ENCODE assay signal across 32 cellular contexts in the genomic region with DNA sequence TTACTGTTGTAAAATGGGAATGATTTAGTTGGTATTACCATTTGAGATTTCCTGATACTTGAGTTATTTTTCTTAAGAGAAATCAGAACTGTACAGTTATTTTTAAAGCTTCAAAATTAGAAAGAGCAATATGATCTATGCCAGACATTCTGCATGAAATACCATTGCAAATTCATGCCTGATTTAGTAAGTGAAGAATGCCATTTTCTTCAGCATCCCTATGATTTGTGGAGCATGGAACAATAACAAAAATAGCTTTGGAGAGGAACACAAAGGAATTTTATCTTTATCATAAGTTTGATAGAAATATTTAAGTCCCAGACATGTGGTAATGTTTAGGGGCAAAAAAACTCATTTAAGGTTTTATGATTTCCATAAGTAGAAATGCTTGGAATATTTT.
"Had no signal": no experiment of that assay in that cellular context is flagged by ENCODE, and none has a peak within 500 bp of the region (broad histone marks: within the 10 kb centered on the region; RNA-seq: fewer than 3 reads in every experiment).

No MANE protein-coding gene starts in this region.

- H3K4me3 ChIP-seq: coronary artery, esophagus squamous epithelium, gastroesophageal sphincter, heart left ventricle, hepatocyte, left lung, ovary, psoas muscle, smooth muscle cell, testis, tibial artery had no signal

- FAIRE-seq: endometrium, islet of Langerhans had no signal

- DNase-seq: effector memory CD8-positive, alpha-beta T cell; erythroblast; esophagus squamous epithelium; foreskin keratinocyte; heart left ventricle; left cardiac atrium; left lung; mesenchymal stem cell; midbrain; naive thymus-derived CD4-positive, alpha-beta T cell; nephron progenitor cell; nucleus accumbens; ovary; posterior cingulate gyrus; psoas muscle; right cardiac atrium; stimulated activated CD4-positive, alpha-beta T cell treated with anti-CD3 and anti-CD28 coated beads, Interleukin-12 subunit alpha, Interleukin-12 subunit beta, amount 100 ng/mL, for 4 hours; stimulated activated CD4-positive, alpha-beta T cell treated with anti-CD3 and anti-CD28 coated beads, Interleukin-1b, Interleukin-23, amount 100 ng/mL, for 48 hours; stimulated activated CD4-positive, alpha-beta T cell treated with anti-CD3 and anti-CD28 coated beads, Interleukin-4, amount 100 ng/mL, for 24 hours; stimulated activated naive CD8-positive, alpha-beta T cell treated with anti-CD3 and anti-CD28 coated beads, Interleukin-15, Interleukin-2, amounts not matched to agents 100 U/mL and 50 U/mL, for 24 hours; substantia nigra; testis; tibial artery had no signal

- H3K27me3 ChIP-seq: esophagus squamous epithelium, foreskin keratinocyte, gastroesophageal sphincter, heart left ventricle, hepatocyte, left lung, ovary, testis, tibial artery had no signal

- H3K4me1 Mint-ChIP-seq: central memory CD8-positive, alpha-beta T cell; naive thymus-derived CD4-positive, alpha-beta T cell; nephron progenitor cell; stimulated activated effector memory CD8-positive, alpha-beta T cell treated with anti-CD3 and anti-CD28 coated beads, Interleukin-12 subunit alpha, Interleukin-12 subunit beta, amount 100 ng/mL, for 72 hours had no signal

- H3K4me1 ChIP-seq: esophagus squamous epithelium, foreskin keratinocyte, gastroesophageal sphincter, heart left ventricle, left lung, psoas muscle, testis had no signal

- H3K4me3 Mint-ChIP-seq: central memory CD8-positive, alpha-beta T cell; effector memory CD8-positive, alpha-beta T cell; naive thymus-derived CD4-positive, alpha-beta T cell; nephron progenitor cell; stimulated activated effector memory CD8-positive, alpha-beta T cell treated with anti-CD3 and anti-CD28 coated beads, Interleukin-12 subunit alpha, Interleukin-12 subunit beta, amount 100 ng/mL, for 72 hours; type B pancreatic cell had no signal

- H3K27ac ChIP-seq: coronary artery, esophagus squamous epithelium, foreskin keratinocyte, gastroesophageal sphincter, heart left ventricle, hepatocyte, left lung, ovary, psoas muscle, testis, tibial artery had no signal

- H3K9me3 ChIP-seq: esophagus squamous epithelium, gastroesophageal sphincter, ovary, psoas muscle, testis, tibial artery had no signal

- H3K79me2 ChIP-seq: hepatocyte had no signal

- H3K36me3 ChIP-seq: esophagus squamous epithelium, gastroesophageal sphincter, heart left ventricle, left lung, ovary, tibial artery had no signal

- H3K27me3 Mint-ChIP-seq: central memory CD8-positive, alpha-beta T cell; effector memory CD8-positive, alpha-beta T cell; naive thymus-derived CD4-positive, alpha-beta T cell; type B pancreatic cell had no signal

- H3K36me3 Mint-ChIP-seq: naive thymus-derived CD4-positive, alpha-beta T cell; stimulated activated effector memory CD8-positive, alpha-beta T cell treated with anti-CD3 and anti-CD28 coated beads, Interleukin-12 subunit alpha, Interleukin-12 subunit beta, amount 100 ng/mL, for 72 hours had no signal

- H3K4me2 ChIP-seq: hepatocyte, smooth muscle cell had no signal

- H3K27ac Mint-ChIP-seq: effector memory CD8-positive, alpha-beta T cell; naive thymus-derived CD4-positive, alpha-beta T cell; nephron progenitor cell; stimulated activated effector memory CD8-positive, alpha-beta T cell treated with anti-CD3 and anti-CD28 coated beads, Interleukin-12 subunit alpha, Interleukin-12 subunit beta, amount 100 ng/mL, for 72 hours; type B pancreatic cell had no signal

- H2AFZ ChIP-seq: hepatocyte had no signal

- ATAC-seq: effector memory CD8-positive, alpha-beta T cell; foreskin keratinocyte; gastroesophageal sphincter; heart left ventricle; left cardiac atrium; left lung; naive thymus-derived CD4-positive, alpha-beta T cell; psoas muscle; right cardiac atrium; stimulated activated effector memory CD8-positive, alpha-beta T cell treated with anti-CD3 and anti-CD28 coated beads, Interleukin-12 subunit alpha, Interleukin-12 subunit beta, amount 100 ng/mL, for 72 hours; stimulated activated naive CD8-positive, alpha-beta T cell treated with anti-CD3 and anti-CD28 coated beads, Interleukin-15, Interleukin-2, amounts not matched to agents 100 U/mL and 50 U/mL, for 24 hours had no signal
